12 cellular contexts compared by ENCODE assay signal in the genomic region with DNA sequence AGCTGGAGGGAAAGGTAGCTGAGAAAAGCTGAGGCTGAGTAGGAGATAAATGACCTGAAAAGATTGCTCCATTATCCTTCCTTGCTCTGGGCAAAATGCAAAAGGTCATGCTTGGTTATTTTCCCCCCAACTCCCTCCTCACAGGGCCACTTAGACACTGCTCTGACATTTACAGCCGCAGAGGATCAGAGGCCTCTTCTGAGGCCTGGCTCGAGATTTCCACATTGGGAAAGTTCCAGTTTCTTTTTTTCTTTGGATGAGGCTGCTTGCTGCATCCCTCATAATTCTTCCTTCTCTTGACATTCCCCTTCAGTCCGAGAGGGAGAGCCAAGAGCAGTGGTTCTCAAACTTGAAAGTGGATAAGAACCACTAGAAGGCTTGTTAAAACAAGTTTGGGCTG.
DNase-seq lines count a peak whose midpoint lies in the region; ATAC-seq and TF ChIP-seq lines count a peak whose summit lies in the region.
"Had no signal": no experiment of that assay in that cellular context is flagged by ENCODE, and none has a peak within 500 bp of the region (broad histone marks: within the 10 kb centered on the region; RNA-seq: fewer than 3 reads in every experiment).

No MANE protein-coding gene starts in this region.

- POLR2A ChIA-PET in OCI-LY7 (lab: Charles Lee) = no interaction called here

- H3K9me3 ChIP-seq in neural progenitor cell (ENCODE audit: low read depth) (no peaks in the 10 kb centered on the region), OCI-LY7 (ENCODE audit: low read length) (no peaks in the 10 kb centered on the region)
- H3K9me3 ChIP-seq: A549, Caco-2 had no signal

- H3K4me1 Mint-ChIP-seq in neural progenitor cell = peaks cover 34% of the 10 kb centered on the region
- peaks cover 5% of the 10 kb centered on the region for H3K4me1 Mint-ChIP-seq in T-helper 2 cell treated with Interferon-gamma antibody and Interleukin-4, amounts not matched to agents 5 μg/mL and 100 μg/mL, for 36 hours (ENCODE audit: low read depth)

- no peak overlapping the region for H3K4me3 Mint-ChIP-seq in neural progenitor cell
- no peak overlapping the region for H3K4me3 Mint-ChIP-seq in T-helper 2 cell treated with Interferon-gamma antibody and Interleukin-4, amounts not matched to agents 5 μg/mL and 100 μg/mL, for 36 hours

- H3K4me1 ChIP-seq in foreskin keratinocyte (no peaks in the 10 kb centered on the region), neural progenitor cell (peaks cover 10% of the 10 kb centered on the region), OCI-LY7 (ENCODE audit: insufficient read depth, low read length, poor library complexity, severe bottlenecking) (no peaks in the 10 kb centered on the region)

- H3F3A ChIP-seq in neural progenitor cell (ENCODE audit: low read depth) = no peaks in the 10 kb centered on the region

- H3K27ac Mint-ChIP-seq in neural progenitor cell = peak overlapping the region; percentile 97
- no peak overlapping the region for H3K27ac Mint-ChIP-seq in T-helper 2 cell treated with Interferon-gamma antibody and Interleukin-4, amounts not matched to agents 5 μg/mL and 100 μg/mL, for 36 hours

- DNase-seq in Right ventricle myocardium inferior (ENCODE audit: missing footprints) (no peak), cardiac septum (ENCODE audit: low spot score) (no peak), foreskin keratinocyte (peak in 1 of 2 donors; percentile 52), neural progenitor cell (ENCODE audit: low spot score) (no peak), OCI-LY7 (ENCODE audit: low spot score) (no peak)
- no peak for DNase-seq in T-helper 2 cell treated with Interferon-gamma antibody and Interleukin-4, amounts not matched to agents 5 μg/mL and 100 μg/mL, for 36 hours (ENCODE audit: low spot score)
- no peak for DNase-seq in stimulated activated CD4-positive, alpha-beta T cell treated with anti-CD3 and anti-CD28 coated beads, Interleukin-2, amount 100 ng/mL, for 24 hours
- DNase-seq: Kasumi-1, NCI-H2029 treated with DMSO at 0.1 percent for 48 hours had no signal

- H3K27ac ChIP-seq in foreskin keratinocyte (no peak overlapping the region), neural progenitor cell (no peak overlapping the region), OCI-LY7 (ENCODE audit: low read depth, low read length, poor library complexity, severe bottlenecking) (no peak overlapping the region)

- H2AFZ ChIP-seq in neural progenitor cell (replicated peaks) (no peak overlapping the region), OCI-LY7 (ENCODE audit: low read length) (no peak overlapping the region)

- H3K9me3 Mint-ChIP-seq in neural progenitor cell = no peaks in the 10 kb centered on the region
- H3K9me3 Mint-ChIP-seq in T-helper 2 cell treated with Interferon-gamma antibody and Interleukin-4, amounts not matched to agents 5 μg/mL and 100 μg/mL, for 36 hours = no peaks in the 10 kb centered on the region

- intact Hi-C loops in Right ventricle myocardium inferior (cut with DNase I) = no loop called here
- intact Hi-C loops in cardiac septum (cut with DNase I) = loop anchor here (5.0 kb wide), 1 partner anchor 58 kb away; the partner anchor contains the start of gene HSPA9
- intact Hi-C loops in OCI-LY7 (cut with micrococcal nuclease; ENCODE audit: unreplicated experiment) = no loop called here

- H3K27me3 ChIP-seq in foreskin keratinocyte (no peaks in the 10 kb centered on the region), neural progenitor cell (no peaks in the 10 kb centered on the region)

- H3K4me2 ChIP-seq in neural progenitor cell (no peak overlapping the region), OCI-LY7 (ENCODE audit: low read length) (no peak overlapping the region)
- H3K4me2 ChIP-seq: A549 had no signal

- no TSS peak for BruUV-seq in OCI-LY7 (replicated peaks; lab: Mats Ljungman, UMichigan)

- H3K79me2 ChIP-seq in neural progenitor cell (ENCODE audit: low read depth) = no peaks in the 10 kb centered on the region
- H3K79me2 ChIP-seq in OCI-LY7 (ENCODE audit: insufficient read depth, low read depth, low read length) = no peaks in the 10 kb centered on the region

- peaks cover 4% of the 10 kb centered on the region for H3K27me3 Mint-ChIP-seq in neural progenitor cell (ENCODE audit: insufficient read depth, low read depth)
- H3K27me3 Mint-ChIP-seq in T-helper 2 cell treated with Interferon-gamma antibody and Interleukin-4, amounts not matched to agents 5 μg/mL and 100 μg/mL, for 36 hours (ENCODE audit: low read depth) = peaks cover 40% of the 10 kb centered on the region

- H3K9ac ChIP-seq in neural progenitor cell = no peak overlapping the region

- H3K4me3 ChIP-seq in neural progenitor cell = no peak overlapping the region
- H3K4me3 ChIP-seq in OCI-LY7 (ENCODE audit: low read depth, low read length, poor library complexity, severe bottlenecking) = no peak overlapping the region
- H3K4me3 ChIP-seq: A549 had no signal

- no peaks in the 10 kb centered on the region for H3K36me3 Mint-ChIP-seq in neural progenitor cell
- no peaks in the 10 kb centered on the region for H3K36me3 Mint-ChIP-seq in T-helper 2 cell treated with Interferon-gamma antibody and Interleukin-4, amounts not matched to agents 5 μg/mL and 100 μg/mL, for 36 hours (ENCODE audit: low read depth)

- no peaks in the 10 kb centered on the region for H3K36me3 ChIP-seq in neural progenitor cell
- H3K36me3 ChIP-seq in OCI-LY7 (ENCODE audit: insufficient read depth, low read length) = no peaks in the 10 kb centered on the region

- peak; percentile 25 for TF ChIP-seq CTCF in foreskin keratinocyte (conservative IDR thresholded peaks at IDR 0.05)
- TF ChIP-seq CTCF in neural progenitor cell (IDR thresholded peaks at IDR 0.05) = no peak
- TF ChIP-seq CTCF in OCI-LY7 (conservative IDR thresholded peaks at IDR 0.05; ENCODE audit: low read length) = no peak

- H4K20me1 ChIP-seq in neural progenitor cell (ENCODE audit: low read depth) (no peaks in the 10 kb centered on the region), OCI-LY7 (ENCODE audit: insufficient read depth, low read length) (no peaks in the 10 kb centered on the region)

- ATAC-seq in Right ventricle myocardium inferior (peak; percentile 61), foreskin keratinocyte (peak; percentile 27), HG03108 (IDR thresholded peaks at IDR 0.05; ENCODE audit: unreplicated experiment) (no peak)
- ATAC-seq: A549 had no signal

- CTCF ChIA-PET in OCI-LY7 (lab: Charles Lee; ENCODE audit: unreplicated experiment) = no interaction called here

- no peaks in the 10 kb centered on the region for H3K9me2 ChIP-seq in OCI-LY7 (ENCODE audit: insufficient read depth, low read length)
